In genomic region chr12:53424626-53425514, GRCh38 we compare ENCODE assay signal across 27 cellular contexts. TPM values are rescaled to one million over a fixed set of nuclear protein-coding genes. Genes with fewer than 3 reads are reported as not detected.
DNase-seq lines count a peak whose midpoint lies in the region; ATAC-seq, FAIRE-seq and TF ChIP-seq lines count a peak whose summit lies in the region.
"Had no signal": no experiment of that assay in that cellular context is flagged by ENCODE, and none has a peak within 500 bp of the region (broad histone marks: within the 10 kb centered on the region; RNA-seq: fewer than 3 reads in every experiment).

No MANE protein-coding gene starts in this region.

- H3K27me3 ChIP-seq in HUES6 (ENCODE audit: control insufficient read depth, insufficient read depth, low read length) (no peaks in the 10 kb centered on the region), adrenal gland (no peaks in the 10 kb centered on the region), right lobe of liver (no peaks in the 10 kb centered on the region)
- H3K27me3 ChIP-seq: esophagus squamous epithelium, sigmoid colon, SJSA1 had no signal

- H3K27me3 Mint-ChIP-seq in stimulated activated naive B cell treated with anti-CD40 and anti-IgM and Interleukin-4, amounts not matched to agents 10 μg/mL and 1 μg/mL and 100 μg/mL, for 72 hours = no peaks in the 10 kb centered on the region
- H3K27me3 Mint-ChIP-seq: activated naive CD8-positive, alpha-beta T cell treated with anti-CD3 and anti-CD28 coated beads for 36 hours; effector memory CD8-positive, alpha-beta T cell; naive thymus-derived CD8-positive, alpha-beta T cell; T-helper 17 cell had no signal

- no peaks in the 10 kb centered on the region for H3K36me3 ChIP-seq in HUES6 (ENCODE audit: control insufficient read depth, insufficient read depth, low read length)
- H3K36me3 ChIP-seq in adrenal gland (replicated peaks in 1 of 2) = no peaks in the 10 kb centered on the region
- no peaks in the 10 kb centered on the region for H3K36me3 ChIP-seq in right lobe of liver
- H3K36me3 ChIP-seq: esophagus squamous epithelium, sigmoid colon, SJSA1 had no signal

- H3K4me1 ChIP-seq in HUES6 (ENCODE audit: control insufficient read depth, insufficient read depth, low read length) = peaks cover 24% of the 10 kb centered on the region
- peaks cover 15 to 47% of the 10 kb centered on the region in 2 donors for H3K4me1 ChIP-seq in adrenal gland (replicated peaks in 1 of 2)
- H3K4me1 ChIP-seq in right lobe of liver = peaks cover 0 to 2% (median 0%) of the 10 kb centered on the region in 4 donors
- H3K4me1 ChIP-seq: parathyroid adenoma had no signal

- TF ChIP-seq POLR2A in adrenal gland (IDR thresholded peaks at IDR 0.05) (peak in 1 of 2 donors; percentile 59), right lobe of liver (IDR thresholded peaks at IDR 0.05) (no peak), GM12892 (IDR thresholded peaks at IDR 0.05; ENCODE audit: low read depth, low read length) (no peak)

- intact Hi-C loops in adrenal gland (cut with DNase I) (loop anchor here in 1 of 2 donors (5.0 to 10.0 kb wide), 2 partner anchors 88 to 210 kb away; partner anchors contain the start of gene SP7), right lobe of liver (cut with DNase I) (loop anchor here in 1 of 2 donors (5.0 kb wide), 2 partner anchors 68 to 78 kb away; no protein-coding TSS in a partner anchor)

- H3K27ac ChIP-seq in HUES6 (ENCODE audit: low read depth, low read length) = no peak overlapping the region
- H3K27ac ChIP-seq in adrenal gland = peak overlapping the region in 4 of 5 donors; percentile 39 to 91 (median 77)
- peak overlapping the region in 1 of 3 donors; percentile 16 for H3K27ac ChIP-seq in right lobe of liver
- H3K27ac ChIP-seq: esophagus squamous epithelium, HL-60, parathyroid adenoma, sigmoid colon, SJSA1 had no signal

- H3K9ac ChIP-seq in HUES6 (ENCODE audit: low read length) = peak overlapping the region; percentile 28
- H3K9ac ChIP-seq: parathyroid adenoma had no signal

- H3K27ac Mint-ChIP-seq in stimulated activated naive B cell treated with anti-CD40 and anti-IgM and Interleukin-4, amounts not matched to agents 10 μg/mL and 1 μg/mL and 100 μg/mL, for 72 hours = peak overlapping the region; percentile 34
- H3K27ac Mint-ChIP-seq: activated naive CD8-positive, alpha-beta T cell treated with anti-CD3 and anti-CD28 coated beads for 36 hours; activated T-helper 2 cell treated with anti-CD3 and anti-CD28 coated beads, Interferon-gamma antibody, Interleukin-2, Interleukin-4, amounts not matched to agents 10 μg/mL and 5 μg/mL and 100 μg/mL, durations not matched to agents 14 hours and 24 hours and 36 hours; effector memory CD8-positive, alpha-beta T cell; T-helper 17 cell had no signal

- no peaks in the 10 kb centered on the region for H3K9me3 ChIP-seq in HUES6 (ENCODE audit: control insufficient read depth, insufficient read depth, low read depth, low read length)
- H3K9me3 ChIP-seq in adrenal gland (replicated peaks in 1 of 3) = no peaks in the 10 kb centered on the region
- no peaks in the 10 kb centered on the region for H3K9me3 ChIP-seq in right lobe of liver
- H3K9me3 ChIP-seq: Caco-2, esophagus squamous epithelium, sigmoid colon, SJSA1 had no signal

- FAIRE-seq in GM12892 (lab: Jason Lieb, UNC) = no peak

- H3K36me3 Mint-ChIP-seq in stimulated activated naive B cell treated with anti-CD40 and anti-IgM and Interleukin-4, amounts not matched to agents 10 μg/mL and 1 μg/mL and 100 μg/mL, for 72 hours = no peaks in the 10 kb centered on the region
- H3K36me3 Mint-ChIP-seq: activated naive CD8-positive, alpha-beta T cell treated with anti-CD3 and anti-CD28 coated beads for 36 hours; brain; naive thymus-derived CD8-positive, alpha-beta T cell had no signal

- TF ChIP-seq CTCF in adrenal gland (IDR thresholded peaks at IDR 0.05) (no peak), right lobe of liver (IDR thresholded peaks at IDR 0.05) (no peak)

- no peak overlapping the region for H3K4me3 ChIP-seq in HUES6 (ENCODE audit: low read depth, low read length)
- H3K4me3 ChIP-seq in adrenal gland = peak overlapping the region in 2 of 4 donors; percentile 24 to 52
- no peak overlapping the region for H3K4me3 ChIP-seq in right lobe of liver
- H3K4me3 ChIP-seq: esophagus squamous epithelium, sigmoid colon, SJSA1 had no signal

- peak; percentile 76 to 88 (median 85) for DNase-seq in adrenal gland
- no peak for DNase-seq in right lobe of liver
- no peak for DNase-seq in stimulated activated naive B cell treated with anti-CD40 and anti-IgM and Interleukin-4, amounts not matched to agents 10 μg/mL and 1 μg/mL and 100 μg/mL, for 72 hours
- no peak for DNase-seq in GM12892 (ENCODE audit: insufficient read length)
- DNase-seq in Ammon's horn (ENCODE audit: low spot score) = no peak
- no peak for DNase-seq in activated CD8-positive, alpha-beta memory T cell treated with anti-CD3 and anti-CD28 coated beads, Interleukin-2, amount 50 U/mL, for 4 hours
- DNase-seq: activated CD4-positive, alpha-beta T cell treated with anti-CD3 and anti-CD28 coated beads, Interleukin-2, amount 50 U/mL, for 4 hours; activated CD8-positive, alpha-beta memory T cell treated with anti-CD3 and anti-CD28 coated beads, Interleukin-2, amount 50 U/mL, for 48 hours; activated naive CD8-positive, alpha-beta T cell treated with anti-CD3 and anti-CD28 coated beads for 36 hours; Caco-2; effector memory CD8-positive, alpha-beta T cell; esophagus squamous epithelium; IMR-90; naive thymus-derived CD8-positive, alpha-beta T cell; NCI-H1417; NCI-H2107; sigmoid colon; T-helper 17 cell had no signal

- H3K9me3 Mint-ChIP-seq in stimulated activated naive B cell treated with anti-CD40 and anti-IgM and Interleukin-4, amounts not matched to agents 10 μg/mL and 1 μg/mL and 100 μg/mL, for 72 hours = no peaks in the 10 kb centered on the region
- H3K9me3 Mint-ChIP-seq: activated naive CD8-positive, alpha-beta T cell treated with anti-CD3 and anti-CD28 coated beads for 36 hours; activated T-helper 2 cell treated with anti-CD3 and anti-CD28 coated beads, Interferon-gamma antibody, Interleukin-2, Interleukin-4, amounts not matched to agents 10 μg/mL and 5 μg/mL and 100 μg/mL, durations not matched to agents 14 hours and 24 hours and 36 hours; brain; effector memory CD8-positive, alpha-beta T cell; naive thymus-derived CD8-positive, alpha-beta T cell had no signal

- no peak overlapping the region for H3K4me3 Mint-ChIP-seq in stimulated activated naive B cell treated with anti-CD40 and anti-IgM and Interleukin-4, amounts not matched to agents 10 μg/mL and 1 μg/mL and 100 μg/mL, for 72 hours
- H3K4me3 Mint-ChIP-seq: activated naive CD8-positive, alpha-beta T cell treated with anti-CD3 and anti-CD28 coated beads for 36 hours; brain; effector memory CD8-positive, alpha-beta T cell; naive thymus-derived CD8-positive, alpha-beta T cell; T-helper 17 cell had no signal

- peak; percentile 27 to 56 (median 43) for ATAC-seq in right lobe of liver
- no peak for ATAC-seq in stimulated activated naive B cell treated with anti-CD40 and anti-IgM and Interleukin-4, amounts not matched to agents 10 μg/mL and 1 μg/mL and 100 μg/mL, for 72 hours (replicated peaks)
- ATAC-seq: effector memory CD8-positive, alpha-beta T cell; naive thymus-derived CD8-positive, alpha-beta T cell; Panc1; T-helper 17 cell had no signal

- 38 to 50% (median 42%) methylated on average over 8 to 9 of the region's 9 CpGs for WGBS in adrenal gland, 4 donors
- 62% methylated on average over 6 of the region's 9 CpGs for WGBS in right lobe of liver (ENCODE audit: insufficient coverage, low coverage, low lambda C conversion rate, missing lambda C conversion rate)

- peaks cover 10 to 19% of the 10 kb centered on the region in 2 donors for H3K4me1 Mint-ChIP-seq in stimulated activated naive B cell treated with anti-CD40 and anti-IgM and Interleukin-4, amounts not matched to agents 10 μg/mL and 1 μg/mL and 100 μg/mL, for 72 hours

RNA-seq across cellular contexts. Expression of gene AMHR2, which starts 1.2 kb away (rescaled TPM):
- 100 to 1,000 TPM in 1 of 8 donors, 10 to 100 TPM in 7; 26.7 to 104 (median 74.2) TPM for total RNA-seq in adrenal gland
- polyA plus RNA-seq in adrenal gland = 10 to 100 TPM; 19.8 to 41.2 (median 26.6) TPM
- under 1 TPM; 0.09 to 0.74 (median 0.48) TPM for total RNA-seq in right lobe of liver
- polyA plus RNA-seq in GM12892 (2012; ENCODE audit: missing spikeins) = not detected
- total RNA-seq: activated naive CD8-positive, alpha-beta T cell treated with anti-CD3 and anti-CD28 coated beads for 36 hours; activated T-helper 2 cell treated with anti-CD3 and anti-CD28 coated beads, Interferon-gamma antibody, Interleukin-2, Interleukin-4, amounts not matched to agents 10 μg/mL and 5 μg/mL and 100 μg/mL, durations not matched to agents 14 hours and 24 hours and 36 hours; H4; IMR-90; MCF 10A; naive thymus-derived CD8-positive, alpha-beta T cell; sigmoid colon; SJSA1; T-helper 17 cell had no signal
- polyA plus RNA-seq: IMR-90; naive thymus-derived CD8-positive, alpha-beta T cell had no signal

RNA-seq across cellular contexts. Expression of gene PRR13, which starts 16.7 kb away (rescaled TPM):
- total RNA-seq in adrenal gland (100 to 1,000 TPM in 6 of 8 donors, 10 to 100 TPM in 2; 68.2 to 233 (median 154) TPM), right lobe of liver (10 to 100 TPM; 35.9 to 91.2 (median 61.0) TPM)
- 100 to 1,000 TPM; 127 to 407 (median 130) TPM for polyA plus RNA-seq in adrenal gland
- polyA plus RNA-seq in GM12892 (2012; ENCODE audit: missing spikeins) = 227 TPM

RNA-seq across cellular contexts. Expression of gene PCBP2, which starts 27.0 kb away (rescaled TPM):
- total RNA-seq in adrenal gland (1,000 to 10,000 TPM in 2 of 8 donors, 100 to 1,000 TPM in 6; 300 to 1,158 (median 628) TPM), right lobe of liver (100 to 1,000 TPM; 254 to 463 (median 347) TPM)
- polyA plus RNA-seq in adrenal gland = 100 to 1,000 TPM; 521 to 757 (median 545) TPM
- polyA plus RNA-seq in GM12892 (2012; ENCODE audit: missing spikeins) = 590 TPM

RNA-seq across cellular contexts. Expression of gene SP1, which starts 44.9 kb away (rescaled TPM):
- 10 to 100 TPM; 34.9 to 90.0 (median 61.7) TPM for total RNA-seq in adrenal gland
- polyA plus RNA-seq in adrenal gland = 10 to 100 TPM; 16.3 to 48.8 (median 18.3) TPM
- total RNA-seq in right lobe of liver = 10 to 100 TPM; 20.3 to 29.2 (median 23.9) TPM
- polyA plus RNA-seq in GM12892 (2012; ENCODE audit: missing spikeins) = 16.9 TPM

Comparison
In these comparisons a context has a peak if more than half of its experiments do, and no peak if none do; other contexts are left out.
1. DNase-seq: peak in adrenal gland (7 of 7); none in right lobe of liver (0 of 3), stimulated activated naive B cell treated with anti-CD40 and anti-IgM and Interleukin-4, amounts not matched to agents 10 μg/mL and 1 μg/mL and 100 μg/mL, for 72 hours (single experiment), GM12892 (single experiment), Ammon's horn (single experiment) and activated CD8-positive, alpha-beta memory T cell treated with anti-CD3 and anti-CD28 coated beads, Interleukin-2, amount 50 U/mL, for 4 hours (single experiment).
2. ATAC-seq: peak in right lobe of liver (4 of 4); none in stimulated activated naive B cell treated with anti-CD40 and anti-IgM and Interleukin-4, amounts not matched to agents 10 μg/mL and 1 μg/mL and 100 μg/mL, for 72 hours (0 of 2).
3. RNA of gene AMHR2, which starts 1.2 kb away (total RNA-seq): 26.7 to 104 TPM in adrenal gland; 0.09 to 0.74 TPM in right lobe of liver; every median in the first group is over 10 times any median in the second.